ENCODE assay signal across 24 cellular contexts in genomic region chr16:17431904-17432625, GRCh38. TPM values are rescaled to one million over a fixed set of nuclear protein-coding genes. Genes with fewer than 3 reads are reported as not detected.
DNase-seq lines count a peak whose midpoint lies in the region; ATAC-seq and TF ChIP-seq lines count a peak whose summit lies in the region.
"Had no signal": no experiment of that assay in that cellular context is flagged by ENCODE, and none has a peak within 500 bp of the region (broad histone marks: within the 10 kb centered on the region; RNA-seq: fewer than 3 reads in every experiment).

No MANE protein-coding gene starts in this region.

- peaks cover 4% of the 10 kb centered on the region for H3K4me1 ChIP-seq in psoas muscle

- CTCF ChIA-PET in WTC11 (lab: Charles Lee): no interaction called here

- H3K27ac Mint-ChIP-seq in WTC11: 0 out of 2 replicates have a peak overlapping the region, but pooled peaks have one; percentile 30
- H3K27ac Mint-ChIP-seq in activated naive CD8-positive, alpha-beta T cell treated with anti-CD3 and anti-CD28 coated beads for 36 hours: no peak overlapping the region
- H3K27ac Mint-ChIP-seq: CD4-positive, alpha-beta T cell; T-helper 1 cell treated with Interleukin-12 subunit alpha and Interleukin-12 subunit beta and Interleukin-4 antibody, amounts not matched to agents 30 μg/mL and 1 μg/mL, for 36 hours had no signal

- H3K27me3 ChIP-seq in psoas muscle (ENCODE audit: insufficient read depth in 3 of 3, low read length in 2 of 3): no peaks in the 10 kb centered on the region

- ATAC-seq in WTC11 (no peak), psoas muscle (no peak)
- ATAC-seq: activated naive CD4-positive, alpha-beta T cell treated with anti-CD3 and anti-CD28 coated beads, Interleukin-2, amount 50 U/mL, for 72 hours; stimulated activated naive B cell treated with anti-CD40 and anti-IgM and Interleukin-4, amounts not matched to agents 10 μg/mL and 1 μg/mL and 100 μg/mL, for 72 hours had no signal

- peaks cover 54% of the 10 kb centered on the region for H3K4me1 Mint-ChIP-seq in WTC11
- H3K4me1 Mint-ChIP-seq in activated naive CD8-positive, alpha-beta T cell treated with anti-CD3 and anti-CD28 coated beads for 36 hours: peaks cover 5% of the 10 kb centered on the region

- no peaks in the 10 kb centered on the region for H3K36me3 ChIP-seq in psoas muscle (ENCODE audit: insufficient read depth in 1 of 2, low read depth in 1 of 2)
- H3K36me3 ChIP-seq: heart right ventricle had no signal

- intact Hi-C loops in psoas muscle (cut with DNase I): no loop called here

- no peak overlapping the region for H3K4me3 Mint-ChIP-seq in WTC11
- H3K4me3 Mint-ChIP-seq in activated naive CD8-positive, alpha-beta T cell treated with anti-CD3 and anti-CD28 coated beads for 36 hours: no peak overlapping the region
- H3K4me3 Mint-ChIP-seq: CD4-positive, alpha-beta T cell; stimulated activated naive B cell treated with anti-CD40 and anti-IgM and Interleukin-4, amounts not matched to agents 10 μg/mL and 1 μg/mL and 100 μg/mL, for 72 hours; T-helper 1 cell treated with Interleukin-12 subunit alpha and Interleukin-12 subunit beta and Interleukin-4 antibody, amounts not matched to agents 30 μg/mL and 1 μg/mL, for 36 hours had no signal

- peak; percentile 18 for DNase-seq in GM04503 (ENCODE audit: low read depth)
- no peak for DNase-seq in WTC11 (ENCODE audit: low spot score)
- DNase-seq in fibroblast of the aortic adventitia (ENCODE audit: low read depth): no peak
- no peak for DNase-seq in psoas muscle
- no peak for DNase-seq in effector CD4-positive, alpha-beta T cell
- DNase-seq in occipital lobe (lab: John Stamatoyannopoulos, UW): no peak
- DNase-seq in activated naive CD8-positive, alpha-beta T cell treated with anti-CD3 and anti-CD28 coated beads for 36 hours: no peak
- DNase-seq: activated CD4-positive, alpha-beta T cell treated with anti-CD3 and anti-CD28 coated beads for 4 hours; activated CD8-positive, alpha-beta memory T cell treated with anti-CD3 and anti-CD28 coated beads for 24 hours; CD4-positive, alpha-beta T cell; effector memory CD4-positive, alpha-beta T cell; erythroblast; foreskin melanocyte; heart right ventricle; naive B cell; NCI-H1930; NCI-H2171 treated with DMSO at 0.1 percent for 48 hours; NCI-H510A treated with DMSO at 0.1 percent for 48 hours; small intestine; stimulated activated naive B cell treated with anti-CD40 and anti-IgM and Interleukin-4, amounts not matched to agents 10 μg/mL and 1 μg/mL and 100 μg/mL, for 72 hours; substantia nigra; trophoblast cell had no signal

- no peak for TF ChIP-seq CTCF in WTC11 (IDR thresholded peaks at IDR 0.05)
- peak; percentile 35 for TF ChIP-seq CTCF in fibroblast of the aortic adventitia (IDR thresholded peaks at IDR 0.05; ENCODE audit: insufficient read depth, low read length)
- TF ChIP-seq CTCF in psoas muscle (IDR thresholded peaks at IDR 0.05): peak; percentile 10

- POLR2A ChIA-PET in WTC11 (lab: Charles Lee): no interaction called here

- no peak overlapping the region for H3K4me3 ChIP-seq in fibroblast of the aortic adventitia (ENCODE audit: low read depth, low read length)
- no peak overlapping the region for H3K4me3 ChIP-seq in psoas muscle
- H3K4me3 ChIP-seq: heart right ventricle had no signal

- peaks cover 3% of the 10 kb centered on the region for H3K36me3 Mint-ChIP-seq in WTC11
- peaks cover 3% of the 10 kb centered on the region for H3K36me3 Mint-ChIP-seq in activated naive CD8-positive, alpha-beta T cell treated with anti-CD3 and anti-CD28 coated beads for 36 hours

- H3K9me3 ChIP-seq in psoas muscle: no peaks in the 10 kb centered on the region
- H3K9me3 ChIP-seq: heart right ventricle had no signal

- peaks cover 3% of the 10 kb centered on the region; the same call in 1 of the 2 replicates for H3K9me3 Mint-ChIP-seq in WTC11
- no peaks in the 10 kb centered on the region for H3K9me3 Mint-ChIP-seq in activated naive CD8-positive, alpha-beta T cell treated with anti-CD3 and anti-CD28 coated beads for 36 hours
- H3K9me3 Mint-ChIP-seq: activated naive CD4-positive, alpha-beta T cell treated with anti-CD3 and anti-CD28 coated beads, Interleukin-2, amount 50 U/mL, for 72 hours; CD4-positive, alpha-beta T cell; naive B cell; stimulated activated naive B cell treated with anti-CD40 and anti-IgM and Interleukin-4, amounts not matched to agents 10 μg/mL and 1 μg/mL and 100 μg/mL, for 72 hours; T-helper 1 cell treated with Interleukin-12 subunit alpha and Interleukin-12 subunit beta and Interleukin-4 antibody, amounts not matched to agents 30 μg/mL and 1 μg/mL, for 36 hours had no signal

- 85 to 88% (median 86%) methylated on average over 9 of the region's 9 CpGs for WGBS in psoas muscle, 3 donors

- no peak overlapping the region for H3K27ac ChIP-seq in psoas muscle

- H3K27me3 Mint-ChIP-seq in WTC11 (ENCODE audit: low read depth): no peaks in the 10 kb centered on the region
- H3K27me3 Mint-ChIP-seq in activated naive CD8-positive, alpha-beta T cell treated with anti-CD3 and anti-CD28 coated beads for 36 hours: no peaks in the 10 kb centered on the region
- H3K27me3 Mint-ChIP-seq: CD4-positive, alpha-beta T cell; naive B cell; stimulated activated naive B cell treated with anti-CD40 and anti-IgM and Interleukin-4, amounts not matched to agents 10 μg/mL and 1 μg/mL and 100 μg/mL, for 72 hours had no signal

TF ChIP-seq in WTC11, 78 proteins besides CTCF, POLR2A, EP300 and RAD21 (continues in another document):
- TF ChIP-seq TP53 (CRISPR knock-in tag; IDR thresholded peaks at IDR 0.05): no peak
- no peak for TF ChIP-seq FOXP1 (CRISPR knock-in tag; IDR thresholded peaks at IDR 0.05; ENCODE audit: borderline replicate concordance)
- no peak for TF ChIP-seq ZNF532 (CRISPR knock-in tag; IDR thresholded peaks at IDR 0.05; ENCODE audit: borderline replicate concordance)
- no peak for TF ChIP-seq NR1H2 (CRISPR knock-in tag; IDR thresholded peaks at IDR 0.05)
- no peak for TF ChIP-seq USF1 (CRISPR knock-in tag; IDR thresholded peaks at IDR 0.05)
- TF ChIP-seq SMAD4 (CRISPR knock-in tag; IDR thresholded peaks at IDR 0.05): no peak
- TF ChIP-seq MAX (CRISPR knock-in tag; IDR thresholded peaks at IDR 0.05): no peak
- TF ChIP-seq HMGA2 (CRISPR knock-in tag; IDR thresholded peaks at IDR 0.05): no peak
- TF ChIP-seq FOXJ3 (CRISPR knock-in tag; IDR thresholded peaks at IDR 0.05; ENCODE audit: borderline replicate concordance): no peak
- no peak for TF ChIP-seq TEAD4 (CRISPR knock-in tag; IDR thresholded peaks at IDR 0.05)
- no peak for TF ChIP-seq NFATC4 (CRISPR knock-in tag; IDR thresholded peaks at IDR 0.05)

RNA-seq across cellular contexts. Expression of gene XYLT1, which starts 38.7 kb away (rescaled TPM):
- 16.0 to 25.0 TPM (median 20.5 TPM) in 3 replicates for total RNA-seq in WTC11 (2021)
- 9.2 and 32.7 TPM in 2 replicates for total RNA-seq in fibroblast of the aortic adventitia (ENCODE audit: low replicate concordance)
- total RNA-seq in psoas muscle: 1 to 10 TPM; 1.7 to 2.5 (median 1.8) TPM
- polyA plus RNA-seq in psoas muscle: 1 to 10 TPM in 2 of 3 donors, under 1 TPM in 1; 0.67 to 1.6 (median 1.1) TPM
- 29.3 TPM for total RNA-seq in occipital lobe
- 1 to 10 TPM; 4.1 to 4.6 TPM for total RNA-seq in activated naive CD8-positive, alpha-beta T cell treated with anti-CD3 and anti-CD28 coated beads for 36 hours
